Comparison of ENCODE assay signal across 8 cellular contexts in genomic region chr6:151045541-151046222, GRCh38.
A peak's percentile ranks its signal among the peaks of the same experiment; 100 is the strongest.
DNase-seq lines count a peak whose midpoint lies in the region; ATAC-seq, FAIRE-seq and TF ChIP-seq lines count a peak whose summit lies in the region.
"Not testable (repeated sequence)": the region's sequence is repeated elsewhere in the genome, so short reads cannot be mapped to it uniquely, and the experiment has no call there.

No MANE protein-coding gene starts in this region.

- H3K27ac ChIP-seq in BLaER1 (peak overlapping the region; percentile 87), body of pancreas (peak overlapping the region; percentile 91 to 99 (median 95)), esophagus squamous epithelium (peak overlapping the region; percentile 30 to 79 (median 70)), keratinocyte (ENCODE audit: control insufficient read depth, insufficient read depth, low read length) (peak overlapping the region; percentile 75), tibial nerve (peak overlapping the region; percentile 45 to 87 (median 66))

- not testable (repeated sequence) for ATAC-seq in body of pancreas

- TF ChIP-seq EP300 in tibial nerve (IDR thresholded peaks at IDR 0.05) = peak; percentile 36 to 44

- not testable (repeated sequence) for H3K9me1 ChIP-seq in keratinocyte (ENCODE audit: control insufficient read depth, extremely low read depth, insufficient read depth, low read length)

- H3K27me3 ChIP-seq in BLaER1; body of pancreas; esophagus squamous epithelium; keratinocyte (ENCODE audit: control insufficient read depth, extremely low read depth, insufficient read depth, low read length); neuron (ENCODE audit: insufficient read depth, low read length); tibial nerve: not testable (repeated sequence)

- WGBS in body of pancreas, 2 donors = 63 to 64% methylated on average over 7 of the region's 7 CpGs
- WGBS in esophagus squamous epithelium, 2 donors = 74 to 78% methylated on average over 5 to 7 of the region's 7 CpGs
- WGBS in tibial nerve, 2 donors = 45 to 46% methylated on average over 7 of the region's 7 CpGs

- H3K9me3 ChIP-seq in BLaER1 = peaks cover 19% of the 10 kb centered on the region
- not testable (repeated sequence) for H3K9me3 ChIP-seq in body of pancreas; esophagus squamous epithelium; keratinocyte (ENCODE audit: control insufficient read depth, low read depth, low read length); neuron (ENCODE audit: low read length); tibial nerve

- H3K4me2 ChIP-seq in BLaER1 = peak overlapping the region; percentile 92
- H3K4me2 ChIP-seq in keratinocyte (ENCODE audit: control insufficient read depth, extremely low read depth, insufficient read depth, low read depth, low read length) = peak overlapping the region; percentile 30

- dilution Hi-C loops in keratinocyte (cut with MboI; ENCODE audit: extremely low pct_ligation_motif_present, low sequenced_read_pairs) = not testable (repeated sequence)

- H4K20me1 ChIP-seq in BLaER1; keratinocyte (ENCODE audit: control insufficient read depth, extremely low read depth, insufficient read depth, low read length): not testable (repeated sequence)

- DNase-seq in HTR-8/SVneo (ENCODE audit: insufficient read length, low spot score) (peak; percentile 24), SK-N-DZ (ENCODE audit: low spot score) (peak; percentile 56)
- DNase-seq in body of pancreas; esophagus squamous epithelium (lab: John Stamatoyannopoulos, UW); keratinocyte (ENCODE audit: low read depth, low spot score); tibial nerve (ENCODE audit: low spot score in 2 of 2): not testable (repeated sequence)

- TF ChIP-seq POLR2A in body of pancreas (IDR thresholded peaks at IDR 0.05); esophagus squamous epithelium (IDR thresholded peaks at IDR 0.05); tibial nerve (IDR thresholded peaks at IDR 0.05): not testable (repeated sequence)

- peaks cover 31% of the 10 kb centered on the region for H3K36me3 ChIP-seq in BLaER1
- H3K36me3 ChIP-seq in body of pancreas (replicated peaks in 1 of 2; ENCODE audit: insufficient read depth in 1 of 2, low read depth in 2 of 2); esophagus squamous epithelium; keratinocyte (ENCODE audit: control insufficient read depth in 2 of 2, extremely low read depth in 1 of 2, insufficient read depth in 2 of 2, low read length in 2 of 2); neuron (ENCODE audit: insufficient read depth, low read length); tibial nerve: not testable (repeated sequence)

- intact Hi-C loops in body of pancreas (cut with DNase I); esophagus squamous epithelium (cut with DNase I): not testable (repeated sequence)

- H3K79me2 ChIP-seq in keratinocyte (ENCODE audit: control insufficient read depth, insufficient read depth, low read length) = not testable (repeated sequence)

- H3K9ac ChIP-seq in BLaER1 = peak overlapping the region; percentile 75
- H3K9ac ChIP-seq in keratinocyte (ENCODE audit: control insufficient read depth, extremely low read depth, insufficient read depth, low read length) = peak overlapping the region; percentile 25

- FAIRE-seq in HTR-8/SVneo (lab: Jason Lieb, UNC); keratinocyte (lab: Jason Lieb, UNC): not testable (repeated sequence)

- H3K4me1 ChIP-seq in BLaER1 (peaks cover 68% of the 10 kb centered on the region), body of pancreas (peaks cover 42% of the 10 kb centered on the region), esophagus squamous epithelium (peaks cover 4 to 25% (median 6%) of the 10 kb centered on the region in 3 donors), keratinocyte (ENCODE audit: control insufficient read depth, extremely low read depth, insufficient read depth, low read length) (peaks cover 29% of the 10 kb centered on the region), neuron (ENCODE audit: insufficient read depth, low read length) (peaks cover 16% of the 10 kb centered on the region), tibial nerve (peaks cover 0 to 41% (median 11%) of the 10 kb centered on the region in 4 donors)

- peak overlapping the region; percentile 29 for H2AFZ ChIP-seq in keratinocyte (ENCODE audit: control insufficient read depth, low read length)
- H2AFZ ChIP-seq in neuron (ENCODE audit: low read depth, low read length) = peak overlapping the region; percentile 18

- peak overlapping the region; percentile 56 for H3K4me3 ChIP-seq in BLaER1
- H3K4me3 ChIP-seq in body of pancreas; esophagus squamous epithelium; keratinocyte (ENCODE audit: control insufficient read depth in 2 of 3, extremely low read depth in 1 of 3, insufficient read depth in 2 of 3, low read depth in 1 of 3, low read length in 3 of 3); neuron (ENCODE audit: low read length); tibial nerve: not testable (repeated sequence)

- not testable (repeated sequence) for TF ChIP-seq CTCF in body of pancreas (IDR thresholded peaks at IDR 0.05); esophagus squamous epithelium (IDR thresholded peaks at IDR 0.05); keratinocyte (optimal IDR thresholded peaks at IDR 0.05 in 1 of 3, IDR thresholded peaks at IDR 0.05 in 1 of 3, conservative IDR thresholded peaks at IDR 0.05 in 1 of 3; ENCODE audit: extremely low read depth in 1 of 3, insufficient read depth in 2 of 3, low read length in 3 of 3); tibial nerve (IDR thresholded peaks at IDR 0.05)
